In the genomic region with DNA sequence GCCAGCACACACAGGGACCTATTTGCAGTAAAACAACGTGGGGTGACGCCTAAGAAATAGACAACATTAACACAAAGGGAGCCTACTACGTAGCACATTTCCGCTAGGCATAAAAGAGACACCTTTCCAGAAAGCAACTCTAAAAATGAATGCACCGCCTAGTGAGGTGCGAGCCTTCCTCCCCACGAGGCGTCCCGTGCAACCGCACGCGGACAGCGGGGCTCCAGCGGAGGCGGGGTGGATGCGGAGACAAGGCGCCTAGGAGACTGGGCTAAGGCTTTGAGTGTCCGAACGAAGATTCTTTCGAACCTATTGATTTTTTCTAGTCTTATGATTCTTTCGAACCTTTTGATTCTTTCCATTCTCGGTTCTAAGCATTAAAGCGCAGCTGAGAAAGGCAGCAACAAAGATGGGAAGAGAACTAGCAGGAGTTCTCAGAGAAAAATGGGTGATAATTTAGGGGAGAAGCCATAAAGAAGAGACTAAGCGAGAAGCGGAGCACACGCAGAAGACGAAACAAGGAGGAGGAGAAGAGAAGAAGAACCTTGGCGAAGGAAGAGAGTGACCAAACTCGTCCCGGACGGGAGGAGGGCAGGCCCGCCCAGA, we compare ENCODE assay signal across 8 cellular contexts. TPM values are rescaled to one million over a fixed set of nuclear protein-coding genes. Genes with fewer than 3 reads are reported as not detected.
DNase-seq lines count a peak whose midpoint lies in the region; ATAC-seq and TF ChIP-seq lines count a peak whose summit lies in the region.

No MANE protein-coding gene starts in this region.

- 4 to 6% (median 5%) methylated on average over 32 of the region's 32 CpGs for WGBS in heart left ventricle, 4 donors

- H3K36me3 ChIP-seq in heart left ventricle (no peaks in the 10 kb centered on the region), gastrocnemius medialis (no peaks in the 10 kb centered on the region)

- peak; percentile 5 for ATAC-seq in GM18867 (IDR thresholded peaks at IDR 0.05; ENCODE audit: unreplicated experiment)
- ATAC-seq in heart left ventricle, result peak in 3 of 4 donors; percentile 20 to 58 (median 56)
- peak; percentile 27 to 46 for ATAC-seq in gastrocnemius medialis
- ATAC-seq in HG03097 (IDR thresholded peaks at IDR 0.05; ENCODE audit: low FRiP score, unreplicated experiment), result no peak
- ATAC-seq in HG03139 (IDR thresholded peaks at IDR 0.05; ENCODE audit: unreplicated experiment), result no peak

- peaks cover 0 to 52% (median 38%) of the 10 kb centered on the region in 12 donors for H3K4me1 ChIP-seq in heart left ventricle
- peaks cover 35 to 38% of the 10 kb centered on the region in 2 donors for H3K4me1 ChIP-seq in gastrocnemius medialis

- peak overlapping the region; percentile 73 to 97 (median 88) for H3K4me3 ChIP-seq in heart left ventricle
- H3K4me3 ChIP-seq in gastrocnemius medialis, result peak overlapping the region; percentile 83 to 95 (median 90)

- TF ChIP-seq POLR2A in heart left ventricle (IDR thresholded peaks at IDR 0.05) (no peak), gastrocnemius medialis (IDR thresholded peaks at IDR 0.05) (no peak)

- H3K27ac ChIP-seq in heart left ventricle (peak overlapping the region; percentile 6 to 93 (median 87)), gastrocnemius medialis (peak overlapping the region; percentile 86 to 93 (median 92))

- TF ChIP-seq CTCF in heart left ventricle (IDR thresholded peaks at IDR 0.05), result no peak
- TF ChIP-seq CTCF in gastrocnemius medialis (IDR thresholded peaks at IDR 0.05 in 4 of 5, conservative IDR thresholded peaks at IDR 0.05 in 1 of 5), result peak in 1 of 5 experiments; percentile 33
- no peak for TF ChIP-seq CTCF in GM10266 (IDR thresholded peaks at IDR 0.05; ENCODE audit: control insufficient read depth, insufficient read depth, low read depth, missing control alignments)

- H3K9me3 ChIP-seq in heart left ventricle, result no peaks in the 10 kb centered on the region
- no peaks in the 10 kb centered on the region for H3K9me3 ChIP-seq in gastrocnemius medialis

- intact Hi-C loops in heart left ventricle (cut with DNase I), result loop anchor here in 5 of 10 donors (2.0 to 5.0 kb wide), 2 partner anchors 33 to 36 kb away; no protein-coding TSS in a partner anchor
- intact Hi-C loops in gastrocnemius medialis (cut with DNase I; ENCODE audit: low total_unique reads), result loop anchor here (2.0 to 5.0 kb wide), 2 partner anchors 86 to 99 kb away; a partner anchor contains a TSS

- H3K27me3 ChIP-seq in heart left ventricle (no peaks in the 10 kb centered on the region), gastrocnemius medialis (no peaks in the 10 kb centered on the region)

- DNase-seq in NCI-H69 (lab: John Stamatoyannopoulos, UW) (peak; percentile 72), heart left ventricle (peak in 4 of 5 donors; percentile 27 to 71 (median 39)), gastrocnemius medialis (peak in 1 of 2 donors; percentile 18), GM10266 (ENCODE audit: extremely low spot score) (no peak)
- peak; percentile 64 for DNase-seq in activated naive CD4-positive, alpha-beta T cell treated with Interleukin-2 at 50 U/mL for 16 hours

- in situ Hi-C loops in gastrocnemius medialis (cut with MboI; ENCODE audit: low sequenced_read_pairs in 4 of 4), result no loop called here

RNA-seq across cellular contexts. Expression of a gene that starts 0.4 kb away (rescaled TPM):
- total RNA-seq in heart left ventricle (10 to 100 TPM; 18.9 to 54.2 (median 31.8) TPM), gastrocnemius medialis (10 to 100 TPM; 20.8 to 32.4 (median 28.0) TPM)
- 10 to 100 TPM in 1 of 2 donors, 1 to 10 TPM in 1; 3.6 to 36.7 TPM for polyA plus RNA-seq in heart left ventricle

RNA-seq across cellular contexts. Expression of a gene that starts 44.4 kb away (rescaled TPM):
- total RNA-seq in heart left ventricle (not detected), gastrocnemius medialis (under 1 TPM in 1 of 4 donors, not detected in 3; 0.68 TPM)
- polyA plus RNA-seq in heart left ventricle, result not detected

Comparison
In these comparisons a context has a peak if more than half of its experiments do, and no peak if none do; other contexts are left out.
1. ATAC-seq: peak in GM18867 (single experiment), heart left ventricle (3 of 4) and gastrocnemius medialis (2 of 2); none in HG03097 (single experiment) and HG03139 (single experiment).